20 cellular contexts compared by ENCODE assay signal in genomic region chr12:82942963-82943362, GRCh38.
DNase-seq lines count a peak whose midpoint lies in the region; ATAC-seq and TF ChIP-seq lines count a peak whose summit lies in the region.
"Had no signal": no experiment of that assay in that cellular context is flagged by ENCODE, and none has a peak within 500 bp of the region (broad histone marks: within the 10 kb centered on the region; RNA-seq: fewer than 3 reads in every experiment).

No MANE protein-coding gene starts in this region.

- in situ Hi-C loops in astrocyte of the spinal cord (cut with HindIII; ENCODE audit: low sequenced_read_pairs) = no loop called here

- no peaks in the 10 kb centered on the region for H3K36me3 Mint-ChIP-seq in osteocyte (ENCODE audit: unreplicated experiment)

- TF ChIP-seq CTCF in astrocyte of the spinal cord (IDR thresholded peaks at IDR 0.05; ENCODE audit: low read depth, low read length) = no peak
- TF ChIP-seq CTCF in osteocyte (IDR thresholded peaks at IDR 0.05) = no peak

- H3K4me3 Mint-ChIP-seq in osteocyte (ENCODE audit: unreplicated experiment) = no peak overlapping the region
- H3K4me3 Mint-ChIP-seq: activated CD4-positive, alpha-beta T cell treated with anti-CD3 and anti-CD28 coated beads for 36 hours; activated naive CD4-positive, alpha-beta T cell treated with anti-CD3 and anti-CD28 coated beads for 36 hours; B cell had no signal

- DNase-seq in astrocyte of the spinal cord (ENCODE audit: low read depth, low spot score) (peak; percentile 12), osteocyte (ENCODE audit: extremely low spot score, unreplicated experiment) (no peak), Ammon's horn (ENCODE audit: low spot score) (no peak), NCI-H226 (no peak)
- no peak for DNase-seq in activated CD4-positive, alpha-beta T cell treated with anti-CD3 and anti-CD28 coated beads, Interleukin-2, amount 50 U/mL, for 4 hours
- DNase-seq: activated CD4-positive, alpha-beta T cell treated with anti-CD3 and anti-CD28 coated beads for 36 hours; activated CD8-positive, alpha-beta memory T cell treated with anti-CD3 and anti-CD28 coated beads, Interleukin-2, amount 50 U/mL, for 48 hours; activated naive CD4-positive, alpha-beta T cell treated with anti-CD3 and anti-CD28 coated beads for 36 hours; effector CD8-positive, alpha-beta T cell; NCI-H1105; NCI-H2227 treated with DMSO at 0.1 percent for 48 hours; pancreas; SHP77 treated with DMSO at 0.1 percent for 48 hours; stimulated activated naive CD8-positive, alpha-beta T cell treated with anti-CD3 and anti-CD28 coated beads, Interleukin-15, Interleukin-2, amounts not matched to agents 100 U/mL and 50 U/mL, for 24 hours had no signal

- H3K9me3 Mint-ChIP-seq in osteocyte (ENCODE audit: unreplicated experiment) = no peaks in the 10 kb centered on the region
- H3K9me3 Mint-ChIP-seq: activated naive CD4-positive, alpha-beta T cell treated with anti-CD3 and anti-CD28 coated beads for 36 hours had no signal

- peak overlapping the region; percentile 12 for H3K27ac Mint-ChIP-seq in osteocyte (ENCODE audit: unreplicated experiment)
- H3K27ac Mint-ChIP-seq: activated CD4-positive, alpha-beta T cell treated with anti-CD3 and anti-CD28 coated beads for 36 hours; activated naive CD4-positive, alpha-beta T cell treated with anti-CD3 and anti-CD28 coated beads for 36 hours; B cell had no signal

- no peaks in the 10 kb centered on the region for H3K27me3 Mint-ChIP-seq in osteocyte (ENCODE audit: unreplicated experiment)
- H3K27me3 Mint-ChIP-seq: activated CD4-positive, alpha-beta T cell treated with anti-CD3 and anti-CD28 coated beads for 36 hours; B cell had no signal

- peaks cover 13% of the 10 kb centered on the region for H3K4me1 Mint-ChIP-seq in osteocyte (ENCODE audit: unreplicated experiment)
- H3K4me1 Mint-ChIP-seq: activated CD4-positive, alpha-beta T cell treated with anti-CD3 and anti-CD28 coated beads for 36 hours; B cell had no signal

- H3K4me3 ChIP-seq in astrocyte of the spinal cord (ENCODE audit: low read depth, low read length) = no peak overlapping the region
- H3K4me3 ChIP-seq: cardiac muscle cell, K562, pancreas had no signal

- ATAC-seq in GM19023 (IDR thresholded peaks at IDR 0.05; ENCODE audit: unreplicated experiment) (peak; percentile 52), HG03095 (IDR thresholded peaks at IDR 0.05; ENCODE audit: unreplicated experiment) (peak; percentile 72), GM21723 (IDR thresholded peaks at IDR 0.05; ENCODE audit: unreplicated experiment) (no peak)
- ATAC-seq: activated CD4-positive, alpha-beta T cell treated with anti-CD3 and anti-CD28 coated beads for 36 hours; K562; pancreas; stimulated activated naive CD8-positive, alpha-beta T cell treated with anti-CD3 and anti-CD28 coated beads, Interleukin-15, Interleukin-2, amounts not matched to agents 100 U/mL and 50 U/mL, for 24 hours had no signal
